Comparison of ENCODE assay signal across 2 cellular contexts in the genomic region with DNA sequence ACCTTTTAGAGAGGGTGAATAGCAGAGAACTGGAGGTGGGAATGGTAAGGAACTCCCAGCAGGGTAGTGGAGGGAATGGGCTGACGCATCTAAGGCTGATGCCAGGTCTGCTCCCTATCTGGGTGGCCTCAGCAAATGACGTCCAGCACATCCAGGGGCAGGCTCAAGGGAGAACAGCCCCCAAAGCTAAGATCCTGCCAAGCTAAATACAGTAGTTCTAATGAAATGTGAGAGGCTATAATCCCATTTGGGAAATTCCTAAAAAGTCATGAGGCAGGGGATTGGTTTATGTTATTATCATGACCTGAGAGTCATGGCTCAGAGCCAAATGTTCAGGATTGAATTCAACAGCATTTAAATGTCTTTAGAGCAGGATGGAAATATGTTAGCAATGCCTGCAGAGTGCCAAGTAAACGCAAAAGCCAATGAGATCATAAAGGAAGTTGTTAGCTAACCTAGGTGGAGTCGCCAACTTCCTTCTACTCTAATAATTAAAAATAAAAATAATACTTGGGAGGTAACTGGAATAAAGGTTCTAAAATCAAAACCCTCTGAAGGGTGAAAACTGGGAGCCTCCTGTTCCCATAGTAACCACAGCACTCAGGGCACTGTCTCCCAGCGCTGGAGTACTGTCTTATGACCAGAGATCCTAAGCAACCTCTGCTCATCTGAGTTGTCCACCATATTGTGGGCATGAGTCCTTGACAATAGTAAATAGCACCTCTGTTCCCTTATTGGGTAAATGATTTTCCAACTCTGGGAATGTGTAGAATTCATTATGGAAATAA.
TF ChIP-seq lines count a peak whose summit lies in the region.

No MANE protein-coding gene starts in this region.

TF ChIP-seq in Ishikawa, 13 proteins besides CTCF, POLR2A, EP300 and RAD21 (continued from another document):
- TF ChIP-seq REST (IDR thresholded peaks at IDR 0.05; ENCODE audit: low read depth) (no peak), YY1 (IDR thresholded peaks at IDR 0.05; ENCODE audit: low read depth) (no peak), CEBPB (IDR thresholded peaks at IDR 0.05) (0 out of 2 replicates have a peak, but pooled peaks have one; percentile 37), TAF1 (IDR thresholded peaks at IDR 0.05; ENCODE audit: low read depth) (no peak), CREB1 (IDR thresholded peaks at IDR 0.05; ENCODE audit: low read depth) (no peak), NFIC (IDR thresholded peaks at IDR 0.05) (peak; percentile 98)

TF ChIP-seq in SK-N-SH, 30 proteins besides CTCF, POLR2A, EP300 and RAD21 (continued from another document):
- no peak for TF ChIP-seq CHD2 (IDR thresholded peaks at IDR 0.05; ENCODE audit: low read length, partially characterized antibody)
- TF ChIP-seq EZH2phosphoT487 (IDR thresholded peaks at IDR 0.05; ENCODE audit: borderline replicate concordance, low read depth) = no peak
- no peak for TF ChIP-seq RCOR1 (IDR thresholded peaks at IDR 0.05; ENCODE audit: low read length)
- TF ChIP-seq FOSL2 (IDR thresholded peaks at IDR 0.05; ENCODE audit: borderline replicate concordance, low read depth) = no peak
- TF ChIP-seq, protein P1, sequence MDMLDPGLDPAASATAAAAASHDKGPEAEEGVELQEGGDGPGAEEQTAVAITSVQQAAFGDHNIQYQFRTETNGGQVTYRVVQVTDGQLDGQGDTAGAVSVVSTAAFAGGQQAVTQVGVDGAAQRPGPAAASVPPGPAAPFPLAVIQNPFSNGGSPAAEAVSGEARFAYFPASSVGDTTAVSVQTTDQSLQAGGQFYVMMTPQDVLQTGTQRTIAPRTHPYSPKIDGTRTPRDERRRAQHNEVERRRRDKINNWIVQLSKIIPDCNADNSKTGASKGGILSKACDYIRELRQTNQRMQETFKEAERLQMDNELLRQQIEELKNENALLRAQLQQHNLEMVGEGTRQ (IDR thresholded peaks at IDR 0.05; ENCODE audit: borderline replicate concordance, low read depth, low read length) = no peak
- TF ChIP-seq FOXM1 (IDR thresholded peaks at IDR 0.05; ENCODE audit: low read depth) = no peak
- no peak for TF ChIP-seq POLR2AphosphoS5 (IDR thresholded peaks at IDR 0.05; ENCODE audit: low read depth, low read length)
- TF ChIP-seq SIN3A (IDR thresholded peaks at IDR 0.05; ENCODE audit: borderline replicate concordance, low read depth, low read length) = no peak
